8 cellular contexts compared by ENCODE assay signal in the genomic region with DNA sequence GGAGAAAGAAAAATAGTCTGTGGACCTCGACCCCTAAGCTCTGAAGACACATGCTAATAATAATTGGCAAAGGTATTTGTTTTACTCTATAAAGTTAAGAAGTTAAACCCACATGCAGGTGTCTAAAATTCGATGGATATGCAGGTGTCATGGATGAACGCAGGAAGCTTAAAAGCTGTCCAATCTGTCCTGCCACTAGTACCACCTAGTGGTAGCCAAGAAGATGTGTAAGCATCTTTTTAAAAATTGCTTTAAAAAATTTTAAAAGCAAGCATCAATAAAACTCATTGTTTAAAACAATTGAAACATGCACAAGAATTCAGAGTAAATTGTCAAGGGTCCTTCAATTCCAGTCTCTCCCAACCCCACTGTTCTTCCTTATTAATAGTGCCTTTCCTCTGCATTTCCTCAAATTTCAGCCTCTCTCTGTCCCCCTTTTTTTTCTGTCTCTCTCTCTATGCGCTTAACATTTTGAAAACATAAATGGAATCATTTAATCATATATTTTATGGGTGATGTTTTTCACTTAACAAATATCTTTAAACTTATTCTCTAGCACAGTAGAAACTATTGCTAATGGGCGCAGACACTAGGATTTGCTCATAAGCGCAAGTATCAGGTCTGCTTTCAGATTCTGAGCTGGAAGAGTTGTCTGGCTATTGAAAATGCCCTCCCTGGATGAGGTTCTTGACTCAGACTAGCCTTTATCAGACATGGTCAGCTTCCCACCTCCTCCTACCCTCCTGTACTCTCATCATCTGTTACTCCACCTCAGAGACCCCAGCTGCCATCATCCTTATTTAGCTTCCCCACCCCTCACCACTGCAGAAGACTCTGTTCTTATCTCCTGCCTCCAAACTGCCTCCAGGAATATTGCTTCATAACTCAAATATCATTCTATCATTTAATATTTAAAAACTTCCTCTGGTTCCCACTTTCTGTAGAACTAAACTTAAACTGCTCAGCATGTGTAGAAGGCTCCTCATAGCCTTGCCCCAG. TPM values are rescaled to one million over a fixed set of nuclear protein-coding genes. Genes with fewer than 3 reads are reported as not detected.
DNase-seq lines count a peak whose midpoint lies in the region; ATAC-seq, FAIRE-seq and TF ChIP-seq lines count a peak whose summit lies in the region.

No MANE protein-coding gene starts in this region.

- no peaks in the 10 kb centered on the region for H4K20me1 ChIP-seq in H1 (replicated peaks in 1 of 2; ENCODE audit: control insufficient read depth in 1 of 2, insufficient read depth in 2 of 2, low read length in 2 of 2)

- H3K9me3 ChIP-seq in H1 (ENCODE audit: insufficient read depth in 2 of 2, low read depth in 1 of 2, low read length in 1 of 2): no peaks in the 10 kb centered on the region

- H3K9me3 Mint-ChIP-seq in activated T-cell treated with anti-CD3 and anti-CD28 coated beads, Interleukin-2, amount 50 U/mL, for 4 hours: no peaks in the 10 kb centered on the region
- H3K9me3 Mint-ChIP-seq in activated T-cell treated with anti-CD3 and anti-CD28 coated beads, Interleukin-2, amount 50 U/mL, for 24 hours: no peaks in the 10 kb centered on the region
- H3K9me3 Mint-ChIP-seq in neural crest cell: no peaks in the 10 kb centered on the region

- H3K14ac ChIP-seq in H1 (ENCODE audit: insufficient read length): no peak overlapping the region

- H2BK20ac ChIP-seq in H1 (ENCODE audit: low read length): no peak overlapping the region

- H3K4ac ChIP-seq in H1 (replicated peaks; ENCODE audit: insufficient read length, low read depth, low read length): no peak overlapping the region

- TF ChIP-seq RAD21 in H1 (IDR thresholded peaks at IDR 0.05 in 1 of 2, conservative IDR thresholded peaks at IDR 0.05 in 1 of 2; ENCODE audit: low read depth in 2 of 2, low read length in 2 of 2): peak; percentile 66

- H2AFZ ChIP-seq in H1 (ENCODE audit: low read length): no peak overlapping the region

- no peak overlapping the region for H4K8ac ChIP-seq in H1 (ENCODE audit: extremely low read depth, insufficient read depth, low read length)

- H3K27me3 ChIP-seq in H1 (replicated peaks in 1 of 4; ENCODE audit: control insufficient read depth in 3 of 4, extremely low read depth in 1 of 4, insufficient read depth in 3 of 4, low read length in 3 of 4): no peaks in the 10 kb centered on the region

- H3K27ac Mint-ChIP-seq in activated T-cell treated with anti-CD3 and anti-CD28 coated beads, Interleukin-2, amount 50 U/mL, for 24 hours: no peak overlapping the region
- H3K27ac Mint-ChIP-seq in neural crest cell (ENCODE audit: unreplicated experiment): no peak overlapping the region

- peak; percentile 80 for FAIRE-seq in RCC 7860 (lab: Jason Lieb, UNC)
- peak; percentile 80 for FAIRE-seq in H1 (lab: Jason Lieb, UNC)

- no peaks in the 10 kb centered on the region for H3K23me2 ChIP-seq in H1 (ENCODE audit: low read depth, low read length)

- ATAC-seq in activated T-cell treated with anti-CD3 and anti-CD28 coated beads, Interleukin-2, amount 50 U/mL, for 4 hours: no peak
- ATAC-seq in HG03280 (IDR thresholded peaks at IDR 0.05; ENCODE audit: unreplicated experiment): no peak

- no peak overlapping the region for H2BK12ac ChIP-seq in H1 (ENCODE audit: low read depth, low read length)

- POLR2A ChIA-PET in HEK293T (lab: Yijun Ruan, JAX): no interaction called here
- POLR2A ChIA-PET in H1 (lab: Charles Lee; ENCODE audit: partially characterized antibody): no interaction called here

- no peak overlapping the region for H2BK5ac ChIP-seq in H1 (ENCODE audit: low read depth, low read length)

- no peaks in the 10 kb centered on the region for H3K36me3 ChIP-seq in H1 (ENCODE audit: control insufficient read depth in 2 of 4, insufficient read depth in 4 of 4, low read length in 3 of 4)

- no peak overlapping the region for H3K18ac ChIP-seq in H1 (ENCODE audit: extremely low read depth, low read length)

- peak in 2 of 3 experiments; percentile 57 to 59; a peak in 3 of 4 replicates for TF ChIP-seq CTCF in H1 (IDR thresholded peaks at IDR 0.05; ENCODE audit: control extremely low read depth in 1 of 3, insufficient read depth in 1 of 3, low read depth in 1 of 3, low read length in 3 of 3)
- TF ChIP-seq CTCF in neural crest cell (conservative IDR thresholded peaks at IDR 0.05): peak; percentile 89

- WGBS in H1 (ENCODE audit: extremely low coverage in 1 of 2, insufficient coverage in 1 of 2, insufficient read length in 1 of 2, insufficient replicate concordance in 2 of 2, low coverage in 1 of 2, low lambda C conversion rate in 2 of 2, missing lambda C conversion rate in 1 of 2), 2 experiments: 54% methylated on average over 6 of the region's 6 CpGs; no CpG with 5 or more reads in 1 of the 2 experiments

- no peak overlapping the region for H3K27ac ChIP-seq in H1 (ENCODE audit: low read depth, low read length)

- no peak overlapping the region for H4K5ac ChIP-seq in H1 (ENCODE audit: insufficient read length, low read depth, low read length)

- CTCF ChIA-PET in HEK293T (lab: Yijun Ruan, JAX): interaction anchor here (0.7 to 1.9 kb wide), 9 partner anchors 8 to 161 kb away, joined by 3 to 10 read pairs (median 4); no protein-coding TSS in a partner anchor
- CTCF ChIA-PET in H1 (lab: Charles Lee; ENCODE audit: partially characterized antibody): interaction anchor here (0.7 to 8.4 kb wide), 27 partner anchors 9 to 1224 kb away, joined by 3 to 108 read pairs (median 3); no protein-coding TSS in a partner anchor

- H3K27me3 Mint-ChIP-seq in activated T-cell treated with anti-CD3 and anti-CD28 coated beads, Interleukin-2, amount 50 U/mL, for 4 hours (ENCODE audit: low read depth): peaks cover 12% of the 10 kb centered on the region
- H3K27me3 Mint-ChIP-seq in activated T-cell treated with anti-CD3 and anti-CD28 coated beads, Interleukin-2, amount 50 U/mL, for 24 hours: peaks cover 32% of the 10 kb centered on the region
- peaks cover 6% of the 10 kb centered on the region for H3K27me3 Mint-ChIP-seq in neural crest cell (ENCODE audit: low read depth)

- H3K4me1 ChIP-seq in H1 (replicated peaks in 1 of 4; ENCODE audit: control insufficient read depth in 3 of 4, insufficient read depth in 4 of 4, low read length in 3 of 4): no peaks in the 10 kb centered on the region

- H3K79me1 ChIP-seq in H1 (ENCODE audit: low read depth, low read length): no peaks in the 10 kb centered on the region

- no peak overlapping the region for H3K23ac ChIP-seq in H1 (ENCODE audit: insufficient read length)

- H3K4me1 Mint-ChIP-seq in activated T-cell treated with anti-CD3 and anti-CD28 coated beads, Interleukin-2, amount 50 U/mL, for 4 hours (ENCODE audit: low read depth): no peaks in the 10 kb centered on the region
- peaks cover 5% of the 10 kb centered on the region for H3K4me1 Mint-ChIP-seq in activated T-cell treated with anti-CD3 and anti-CD28 coated beads, Interleukin-2, amount 50 U/mL, for 24 hours (ENCODE audit: low read depth)
- no peaks in the 10 kb centered on the region for H3K4me1 Mint-ChIP-seq in neural crest cell

- no peak overlapping the region for H2BK120ac ChIP-seq in H1 (replicated peaks; ENCODE audit: low read depth, low read length)

- H4K91ac ChIP-seq in H1 (replicated peaks; ENCODE audit: insufficient read length, low read length): no peak overlapping the region

- TF ChIP-seq EP300 in H1 (IDR thresholded peaks at IDR 0.05; ENCODE audit: borderline replicate concordance in 1 of 2, low read depth in 2 of 2, low read length in 2 of 2): no peak

- H3K4me3 ChIP-seq in H1 (ENCODE audit: extremely low read depth in 1 of 4, insufficient read depth in 2 of 4, low read depth in 3 of 4, low read length in 4 of 4): no peak overlapping the region

- no peak for TF ChIP-seq POLR2A in H1 (IDR thresholded peaks at IDR 0.05; ENCODE audit: control extremely low read depth in 1 of 2, low read depth in 2 of 2, low read length in 2 of 2)

- no peaks in the 10 kb centered on the region for H3K79me2 ChIP-seq in H1 (ENCODE audit: control insufficient read depth in 1 of 2, insufficient read depth in 2 of 2, low read length in 2 of 2)

- H2BK15ac ChIP-seq in H1 (ENCODE audit: low read length): no peak overlapping the region

- no peak overlapping the region for H3K4me2 ChIP-seq in H1 (ENCODE audit: insufficient read depth in 1 of 2, low read depth in 2 of 2, low read length in 2 of 2)

- peak; percentile 4 for DNase-seq in activated T-cell treated with anti-CD3 and anti-CD28 coated beads, Interleukin-2, amount 50 U/mL, for 4 hours
- no peak for DNase-seq in activated T-cell treated with anti-CD3 and anti-CD28 coated beads, Interleukin-2, amount 50 U/mL, for 24 hours
- peak; percentile 56 for DNase-seq in HEK293T (ENCODE audit: extremely low spot score)
- peak; percentile 30 for DNase-seq in RCC 7860 (ENCODE audit: low spot score)
- DNase-seq in H1 (ENCODE audit: low read depth in 1 of 2, low spot score in 2 of 2): no peak
- no peak for DNase-seq in neural crest cell (ENCODE audit: low read depth, low spot score)
- DNase-seq in KG1 (lab: John Stamatoyannopoulos, UW): no peak

- no peak overlapping the region for H3K56ac ChIP-seq in H1 (replicated peaks; ENCODE audit: insufficient read length, low read depth, low read length)

- H2AK5ac ChIP-seq in H1 (ENCODE audit: low read depth, low read length): no peak overlapping the region

- no peak overlapping the region for H3K9ac ChIP-seq in H1 (replicated peaks in 1 of 4; ENCODE audit: extremely low read depth in 1 of 4, low read depth in 3 of 4, low read length in 3 of 4)

- no peak overlapping the region for H3K4me3 Mint-ChIP-seq in activated T-cell treated with anti-CD3 and anti-CD28 coated beads, Interleukin-2, amount 50 U/mL, for 4 hours
- H3K4me3 Mint-ChIP-seq in activated T-cell treated with anti-CD3 and anti-CD28 coated beads, Interleukin-2, amount 50 U/mL, for 24 hours: no peak overlapping the region
- no peak overlapping the region for H3K4me3 Mint-ChIP-seq in neural crest cell

- H3K36me3 Mint-ChIP-seq in activated T-cell treated with anti-CD3 and anti-CD28 coated beads, Interleukin-2, amount 50 U/mL, for 4 hours (ENCODE audit: insufficient read depth): no peaks in the 10 kb centered on the region
- H3K36me3 Mint-ChIP-seq in activated T-cell treated with anti-CD3 and anti-CD28 coated beads, Interleukin-2, amount 50 U/mL, for 24 hours (ENCODE audit: low read depth): no peaks in the 10 kb centered on the region
- H3K36me3 Mint-ChIP-seq in neural crest cell (ENCODE audit: low read depth): no peaks in the 10 kb centered on the region

RNA-seq across cellular contexts. Expression of gene PPP3R1, which starts 30.8 kb away (rescaled TPM):
- total RNA-seq in activated T-cell treated with anti-CD3 and anti-CD28 coated beads, Interleukin-2, amount 50 U/mL, for 4 hours: 10 to 100 TPM; 73.5 to 84.0 (median 74.2) TPM
- 82.1 and 85.1 TPM in 2 replicates for total RNA-seq in H1 (2021; fragmentation: NEBNext Ultra II Directional; extraction: Animal tissue kit (Norgen Biotek cat#: 25700))
- polyA plus RNA-seq in H1 (2011; rRNA removed): 5.5 and 9.3 TPM in 2 replicates
- 10.2 TPM for polyA plus RNA-seq in H1 (2011; cell fraction: cytosol; rRNA removed)
- 2.9 TPM for polyA plus RNA-seq in H1 (2011; cell fraction: nucleus; rRNA removed)
- 20.1 to 59.8 TPM (median 23.8 TPM) in 4 replicates for polyA plus RNA-seq in H1 (2012, experiment 1 of 2)
- polyA plus RNA-seq in H1 (2012, experiment 2 of 2): 20.8 TPM
- polyA plus RNA-seq in H1 (2013, experiment 1 of 2): 27.6 TPM
- 27.1 TPM for polyA plus RNA-seq in H1 (2013, experiment 2 of 2)
- polyA minus RNA-seq in H1 (2011; rRNA and poly(A)+ RNA removed): 11.8 and 16.2 TPM in 2 replicates
- polyA minus RNA-seq in H1 (2011; cell fraction: cytosol; rRNA and poly(A)+ RNA removed): 18.4 TPM
- 13.5 TPM for polyA minus RNA-seq in H1 (2011; cell fraction: nucleus; rRNA and poly(A)+ RNA removed)
- 56.4 TPM in 2 replicates for total RNA-seq in neural crest cell

RNA-seq across cellular contexts. Expression of gene CNRIP1, which starts 36.6 kb away (rescaled TPM):
- total RNA-seq in activated T-cell treated with anti-CD3 and anti-CD28 coated beads, Interleukin-2, amount 50 U/mL, for 4 hours: under 1 TPM in 2 of 3 donors, not detected in 1; 0.11 to 0.13 TPM
- 4.6 and 5.7 TPM in 2 replicates for total RNA-seq in H1 (2021; fragmentation: NEBNext Ultra II Directional; extraction: Animal tissue kit (Norgen Biotek cat#: 25700))
- polyA plus RNA-seq in H1 (2011; rRNA removed): 5.0 and 7.0 TPM in 2 replicates
- polyA plus RNA-seq in H1 (2011; cell fraction: cytosol; rRNA removed): 5.7 TPM
- polyA plus RNA-seq in H1 (2011; cell fraction: nucleus; rRNA removed): 2.4 TPM
- polyA plus RNA-seq in H1 (2012, experiment 1 of 2): 4.1 to 5.5 TPM (median 5.0 TPM) in 4 replicates
- polyA plus RNA-seq in H1 (2012, experiment 2 of 2): 3.1 TPM
- polyA plus RNA-seq in H1 (2013, experiment 1 of 2): 5.1 TPM
- polyA plus RNA-seq in H1 (2013, experiment 2 of 2): 5.2 TPM
- polyA minus RNA-seq in H1 (2011; rRNA and poly(A)+ RNA removed): 3.4 and 3.5 TPM in 2 replicates
- polyA minus RNA-seq in H1 (2011; cell fraction: cytosol; rRNA and poly(A)+ RNA removed): 3.7 TPM
- 2.6 TPM for polyA minus RNA-seq in H1 (2011; cell fraction: nucleus; rRNA and poly(A)+ RNA removed)
- total RNA-seq in neural crest cell: 36.6 and 37.3 TPM in 2 replicates

Comparison
In these comparisons a context has a peak if more than half of its experiments do, and no peak if none do; other contexts are left out.
1. DNase-seq: peak in activated T-cell treated with anti-CD3 and anti-CD28 coated beads, Interleukin-2, amount 50 U/mL, for 4 hours (single experiment), HEK293T (single experiment) and RCC 7860 (single experiment); none in activated T-cell treated with anti-CD3 and anti-CD28 coated beads, Interleukin-2, amount 50 U/mL, for 24 hours (single experiment), H1 (0 of 2), neural crest cell (single experiment) and KG1 (single experiment).